10 cellular contexts compared by ENCODE assay signal in the genomic region with DNA sequence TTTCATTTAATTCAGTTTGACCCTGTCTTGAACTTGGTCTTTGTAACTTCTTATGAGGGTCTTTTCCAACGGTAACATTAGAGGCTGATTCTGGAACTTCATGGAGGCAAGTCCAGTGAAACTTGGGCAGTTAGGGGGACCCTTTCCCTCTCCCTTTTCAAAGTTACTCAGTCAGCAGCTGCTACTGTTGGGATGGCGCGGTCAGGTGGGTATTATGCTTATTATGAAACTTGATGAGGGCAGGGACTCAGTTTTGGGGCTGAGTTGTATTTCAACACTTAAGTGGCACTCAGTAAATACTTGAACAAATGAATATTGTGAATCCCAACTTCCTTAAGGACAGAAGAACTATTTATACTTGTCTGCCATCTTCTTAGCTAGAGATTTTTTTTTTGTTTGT. TPM values are rescaled to one million over a fixed set of nuclear protein-coding genes. Genes with fewer than 3 reads are reported as not detected.
DNase-seq lines count a peak whose midpoint lies in the region; ATAC-seq, FAIRE-seq and TF ChIP-seq lines count a peak whose summit lies in the region.
"Had no signal": no experiment of that assay in that cellular context is flagged by ENCODE, and none has a peak within 500 bp of the region (broad histone marks: within the 10 kb centered on the region; RNA-seq: fewer than 3 reads in every experiment).

No MANE protein-coding gene starts in this region.

- no peaks in the 10 kb centered on the region for H3K9me3 ChIP-seq in SK-N-SH
- H3K9me3 ChIP-seq in astrocyte (ENCODE audit: insufficient read depth, low read depth, low read length), result no peaks in the 10 kb centered on the region

- H3K4me2 ChIP-seq in SK-N-SH (no peak overlapping the region), astrocyte (ENCODE audit: low read length) (no peak overlapping the region)

- H3K4me3 Mint-ChIP-seq in astrocyte (ENCODE audit: unreplicated experiment) (peak overlapping the region; percentile 58), osteocyte (ENCODE audit: unreplicated experiment) (no peak overlapping the region), endothelial cell (ENCODE audit: unreplicated experiment) (no peak overlapping the region)

- H3K9ac ChIP-seq in SK-N-SH (no peak overlapping the region), astrocyte (ENCODE audit: low read length) (no peak overlapping the region)

- H3K36me3 ChIP-seq in SK-N-SH (replicated peaks in 1 of 2; ENCODE audit: control insufficient read depth in 1 of 2, insufficient read depth in 2 of 2, low read length in 1 of 2) (peaks cover 1 to 2% of the 10 kb centered on the region in 2 experiments), astrocyte (ENCODE audit: insufficient read depth, low read length) (no peaks in the 10 kb centered on the region)

- peak overlapping the region; percentile 25 to 61; a peak in 2 of 4 replicates for H3K27ac ChIP-seq in SK-N-SH (ENCODE audit: low read depth in 2 of 2, low read length in 1 of 2)
- no peak overlapping the region for H3K27ac ChIP-seq in astrocyte (ENCODE audit: low read depth, low read length)
- H3K27ac ChIP-seq in substantia nigra (ENCODE audit: low read depth, low read length, poor library complexity, severe bottlenecking), result no peak overlapping the region

- H3K4me1 Mint-ChIP-seq in astrocyte (ENCODE audit: low read depth, unreplicated experiment) (peaks cover 63% of the 10 kb centered on the region), osteocyte (ENCODE audit: unreplicated experiment) (peaks cover 83% of the 10 kb centered on the region), endothelial cell (ENCODE audit: unreplicated experiment) (peaks cover 47% of the 10 kb centered on the region)

- H3K4me3 ChIP-seq in SK-N-SH (ENCODE audit: low read depth in 2 of 2, low read length in 1 of 2), result no peak overlapping the region
- H3K4me3 ChIP-seq in astrocyte (ENCODE audit: insufficient read depth, low read depth, low read length), result no peak overlapping the region

- ATAC-seq in SK-N-SH treated with all-trans-retinoic acid at 6 μM for 48 hours, result no peak
- ATAC-seq in left lobe of liver, result no peak

- no peak for TF ChIP-seq CTCF in SK-N-SH (IDR thresholded peaks at IDR 0.05)
- TF ChIP-seq CTCF in astrocyte (IDR thresholded peaks at IDR 0.05; ENCODE audit: insufficient read depth, low read depth, low read length), result no peak
- TF ChIP-seq CTCF in osteocyte (IDR thresholded peaks at IDR 0.05), result no peak
- TF ChIP-seq CTCF in endothelial cell (IDR thresholded peaks at IDR 0.05; ENCODE audit: unreplicated experiment), result no peak

- CTCF ChIA-PET in SK-N-SH (lab: Yijun Ruan, JAX), result interaction anchor here (2.2 to 2.7 kb wide), 2 partner anchors 9 to 46 kb away, joined by 7 to 11 read pairs; no protein-coding TSS in a partner anchor

- H3K27ac Mint-ChIP-seq in astrocyte (ENCODE audit: unreplicated experiment) (no peak overlapping the region), osteocyte (ENCODE audit: unreplicated experiment) (peak overlapping the region; percentile 73), endothelial cell (ENCODE audit: unreplicated experiment) (no peak overlapping the region)

- H3K27me3 ChIP-seq in SK-N-SH (ENCODE audit: insufficient read depth) (no peaks in the 10 kb centered on the region), astrocyte (ENCODE audit: insufficient read depth, low read length) (no peaks in the 10 kb centered on the region)

- FAIRE-seq in astrocyte (lab: Jason Lieb, UNC), result no peak
- FAIRE-seq: kidney had no signal

- no peak for DNase-seq in SK-N-SH
- peak; percentile 30 for DNase-seq in MV-4-11 (lab: John Stamatoyannopoulos, UW)
- no peak for DNase-seq in astrocyte (ENCODE audit: low read depth)
- no peak for DNase-seq in osteocyte (ENCODE audit: extremely low spot score, unreplicated experiment)
- no peak for DNase-seq in left lobe of liver (ENCODE audit: low spot score)
- no peak for DNase-seq in substantia nigra (lab: John Stamatoyannopoulos, UW)
- no peak for DNase-seq in endothelial cell (ENCODE audit: low spot score)
- DNase-seq: caudate nucleus, kidney had no signal

- H3K4me1 ChIP-seq in SK-N-SH (ENCODE audit: control insufficient read depth in 1 of 2, insufficient read depth in 2 of 2, low read depth in 1 of 2, low read length in 1 of 2), result peaks cover 19 to 61% of the 10 kb centered on the region in 2 experiments; a peak in 3 of 4 replicates
- peaks cover 31% of the 10 kb centered on the region for H3K4me1 ChIP-seq in astrocyte (ENCODE audit: insufficient read depth, low read length)

- H3K79me2 ChIP-seq in SK-N-SH (ENCODE audit: insufficient read depth), result peaks cover 99% of the 10 kb centered on the region
- H3K79me2 ChIP-seq in astrocyte (ENCODE audit: insufficient read depth, low read length), result peaks cover 99% of the 10 kb centered on the region

- no peak for TF ChIP-seq EP300 in SK-N-SH (IDR thresholded peaks at IDR 0.05; ENCODE audit: borderline replicate concordance in 1 of 2, low read depth in 1 of 2, low read length in 1 of 2)

- TF ChIP-seq RAD21 in SK-N-SH (IDR thresholded peaks at IDR 0.05; ENCODE audit: low read length), result no peak

- peaks cover 11% of the 10 kb centered on the region for H3F3A ChIP-seq in SK-N-SH (replicated peaks; ENCODE audit: insufficient read depth)

- WGBS in SK-N-SH (ENCODE audit: low lambda C conversion rate), result 80% methylated on average over 3 of the region's 3 CpGs

- no peaks in the 10 kb centered on the region for H3K9me2 ChIP-seq in SK-N-SH

- H2AFZ ChIP-seq in SK-N-SH (ENCODE audit: low read depth) (no peak overlapping the region), astrocyte (ENCODE audit: low read depth, low read length) (no peak overlapping the region)

- POLR2A ChIA-PET in SK-N-SH (lab: Yijun Ruan, JAX), result no interaction called here

- H4K20me1 ChIP-seq in SK-N-SH (ENCODE audit: insufficient read depth) (peaks cover 99% of the 10 kb centered on the region), astrocyte (ENCODE audit: insufficient read depth, low read length) (peaks cover 98% of the 10 kb centered on the region)

- H3K36me3 Mint-ChIP-seq in astrocyte (ENCODE audit: low read depth, unreplicated experiment) (no peaks in the 10 kb centered on the region), osteocyte (ENCODE audit: unreplicated experiment) (no peaks in the 10 kb centered on the region), endothelial cell (ENCODE audit: low read depth, unreplicated experiment) (peaks cover 4% of the 10 kb centered on the region)

- no peaks in the 10 kb centered on the region for H3K27me3 Mint-ChIP-seq in astrocyte (ENCODE audit: low read depth, unreplicated experiment)
- no peaks in the 10 kb centered on the region for H3K27me3 Mint-ChIP-seq in osteocyte (ENCODE audit: unreplicated experiment)
- peaks cover 2% of the 10 kb centered on the region for H3K27me3 Mint-ChIP-seq in endothelial cell (ENCODE audit: unreplicated experiment)

- H3K9me3 Mint-ChIP-seq in astrocyte (ENCODE audit: unreplicated experiment) (no peaks in the 10 kb centered on the region), osteocyte (ENCODE audit: unreplicated experiment) (no peaks in the 10 kb centered on the region), endothelial cell (ENCODE audit: unreplicated experiment) (no peaks in the 10 kb centered on the region)

TF ChIP-seq in SK-N-SH, 30 proteins besides CTCF, POLR2A, EP300 and RAD21 (continues in another document):
- TF ChIP-seq, protein P1, sequence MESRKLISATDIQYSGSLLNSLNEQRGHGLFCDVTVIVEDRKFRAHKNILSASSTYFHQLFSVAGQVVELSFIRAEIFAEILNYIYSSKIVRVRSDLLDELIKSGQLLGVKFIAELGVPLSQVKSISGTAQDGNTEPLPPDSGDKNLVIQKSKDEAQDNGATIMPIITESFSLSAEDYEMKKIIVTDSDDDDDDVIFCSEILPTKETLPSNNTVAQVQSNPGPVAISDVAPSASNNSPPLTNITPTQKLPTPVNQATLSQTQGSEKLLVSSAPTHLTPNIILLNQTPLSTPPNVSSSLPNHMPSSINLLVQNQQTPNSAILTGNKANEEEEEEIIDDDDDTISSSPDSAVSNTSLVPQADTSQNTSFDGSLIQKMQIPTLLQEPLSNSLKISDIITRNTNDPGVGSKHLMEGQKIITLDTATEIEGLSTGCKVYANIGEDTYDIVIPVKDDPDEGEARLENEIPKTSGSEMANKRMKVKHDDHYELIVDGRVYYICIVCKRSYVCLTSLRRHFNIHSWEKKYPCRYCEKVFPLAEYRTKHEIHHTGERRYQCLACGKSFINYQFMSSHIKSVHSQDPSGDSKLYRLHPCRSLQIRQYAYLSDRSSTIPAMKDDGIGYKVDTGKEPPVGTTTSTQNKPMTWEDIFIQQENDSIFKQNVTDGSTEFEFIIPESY (IDR thresholded peaks at IDR 0.05; ENCODE audit: borderline replicate concordance, low read depth), result no peak
- TF ChIP-seq GATA2 (CRISPR knock-in tag; IDR thresholded peaks at IDR 0.05) (no peak), RCOR1 (IDR thresholded peaks at IDR 0.05; ENCODE audit: low read length) (no peak), RXRA (IDR thresholded peaks at IDR 0.05; ENCODE audit: borderline replicate concordance, low read depth) (no peak), EZH2phosphoT487 (IDR thresholded peaks at IDR 0.05; ENCODE audit: borderline replicate concordance, low read depth) (no peak)

TF ChIP-seq in SK-N-SH treated with all-trans-retinoic acid at 6 μM for 48 hours, 23 proteins besides CTCF, POLR2A, EP300 and RAD21:
- TF ChIP-seq ZFP30 (CRISPR knock-in tag; IDR thresholded peaks at IDR 0.05) (no peak), ARNTL (CRISPR knock-in tag; IDR thresholded peaks at IDR 0.05; ENCODE audit: borderline replicate concordance, low read depth) (no peak)

RNA-seq across cellular contexts. Expression of a gene that starts 20.8 kb away (rescaled TPM):
- 8.9 and 11.9 TPM in 2 replicates for polyA plus RNA-seq in SK-N-SH (2012; rRNA removed)
- polyA plus RNA-seq in SK-N-SH (2012; cell fraction: cytosol; rRNA removed), result 16.8 and 20.3 TPM in 2 replicates
- 9.4 and 16.9 TPM in 2 replicates for polyA plus RNA-seq in SK-N-SH (2012; cell fraction: nucleus; rRNA removed)
- total RNA-seq in astrocyte, result 55.9 and 63.5 TPM in 2 replicates
- total RNA-seq in osteocyte, result 50.2 and 51.1 TPM in 2 replicates
- 18.0 TPM for total RNA-seq in left lobe of liver
- total RNA-seq in endothelial cell (ENCODE audit: unreplicated experiment), result 72.7 TPM

Comparison
In these comparisons a context has a peak if more than half of its experiments do, and no peak if none do; other contexts are left out.
1. H3K27ac ChIP-seq: peak in SK-N-SH (2 of 2); none in astrocyte (single experiment) and substantia nigra (single experiment).